Comparison of ENCODE assay signal across 8 cellular contexts in the genomic region with DNA sequence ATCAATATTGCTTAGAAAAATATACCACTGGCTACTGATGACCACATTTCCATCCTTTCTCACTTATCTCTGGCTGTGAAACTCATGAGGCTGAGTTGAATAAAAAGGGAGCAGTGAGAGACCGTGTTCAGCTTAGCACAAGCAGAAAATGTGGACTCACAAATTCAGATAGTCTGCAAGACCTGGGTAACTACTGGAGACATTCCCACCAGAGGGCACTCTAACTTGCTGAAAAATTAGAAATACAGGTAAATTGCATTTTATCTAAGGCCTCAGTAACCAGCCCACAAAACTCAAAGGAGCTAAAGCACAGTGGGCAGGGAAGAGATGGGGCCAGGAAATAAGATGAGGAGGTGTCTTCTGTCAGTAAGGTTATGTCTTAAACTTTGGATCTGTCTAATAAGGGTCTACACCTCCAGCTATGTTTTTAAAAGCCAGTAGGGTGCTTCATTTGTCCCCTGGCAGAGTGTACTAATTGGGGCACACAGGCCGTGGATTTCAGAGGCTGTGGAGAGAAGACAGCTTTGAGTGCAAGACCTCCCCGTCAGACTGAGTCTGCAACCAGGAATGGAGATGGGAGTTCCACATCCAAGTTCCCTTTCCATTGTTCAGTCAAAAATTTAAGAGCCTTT. TPM values are rescaled to one million over a fixed set of nuclear protein-coding genes. Genes with fewer than 3 reads are reported as not detected.
DNase-seq lines count a peak whose midpoint lies in the region; ATAC-seq and TF ChIP-seq lines count a peak whose summit lies in the region.

No MANE protein-coding gene starts in this region.

- H3K9me3 ChIP-seq in heart right ventricle = no peaks in the 10 kb centered on the region
- no peaks in the 10 kb centered on the region for H3K9me3 ChIP-seq in right cardiac atrium (ENCODE audit: control insufficient read depth, low read length)

- intact Hi-C loops in heart right ventricle (cut with DNase I) = loop anchor here in 3 of 10 donors (2.0 kb wide), 2 partner anchors 203 to 387 kb away; no protein-coding TSS in a partner anchor
- intact Hi-C loops in right cardiac atrium (cut with DNase I) = loop anchor here in 3 of 4 donors (2.0 to 5.0 kb wide), 3 partner anchors 203 to 386 kb away; no protein-coding TSS in a partner anchor

- no peaks in the 10 kb centered on the region for H3K36me3 ChIP-seq in heart right ventricle

- DNase-seq in heart right ventricle (peak in 1 of 2 donors; percentile 21), right cardiac atrium (no peak), NCI-H774 (lab: John Stamatoyannopoulos, UW) (peak; percentile 46), astrocyte of the spinal cord (ENCODE audit: low read depth, low spot score) (peak; percentile 78), kidney tubule cell (ENCODE audit: low spot score) (peak; percentile 56)

- ATAC-seq in heart right ventricle (no peak), right cardiac atrium (no peak), HG03354 (IDR thresholded peaks at IDR 0.05; ENCODE audit: poor library complexity, severe bottlenecking, unreplicated experiment) (peak; percentile 48), HG03565 (IDR thresholded peaks at IDR 0.05; ENCODE audit: unreplicated experiment) (no peak), GM18520 (IDR thresholded peaks at IDR 0.05; ENCODE audit: unreplicated experiment) (no peak)

- peaks cover 0 to 44% (median 14%) of the 10 kb centered on the region in 7 donors for H3K27me3 ChIP-seq in heart right ventricle
- no peaks in the 10 kb centered on the region for H3K27me3 ChIP-seq in right cardiac atrium (ENCODE audit: control insufficient read depth, insufficient read depth)

- H3K27ac ChIP-seq in heart right ventricle (no peak overlapping the region), right cardiac atrium (ENCODE audit: low read length) (no peak overlapping the region)

- 34 to 36% methylated on average over 3 of the region's 3 CpGs for WGBS in heart right ventricle, 2 donors
- 43% methylated on average over 3 of the region's 3 CpGs for WGBS in right cardiac atrium

- no peak overlapping the region for H3K4me3 ChIP-seq in heart right ventricle
- no peak overlapping the region for H3K4me3 ChIP-seq in right cardiac atrium (ENCODE audit: low read length)
- H3K4me3 ChIP-seq in astrocyte of the spinal cord (ENCODE audit: low read depth, low read length) = no peak overlapping the region

- in situ Hi-C loops in astrocyte of the spinal cord (cut with HindIII; ENCODE audit: low sequenced_read_pairs) = no loop called here

- peak in 7 of 9 donors; percentile 32 to 56 (median 50) for TF ChIP-seq CTCF in heart right ventricle (IDR thresholded peaks at IDR 0.05)
- TF ChIP-seq CTCF in astrocyte of the spinal cord (IDR thresholded peaks at IDR 0.05; ENCODE audit: low read depth, low read length) = peak; percentile 71

- peaks cover 0 to 4% (median 0%) of the 10 kb centered on the region in 9 donors for H3K4me1 ChIP-seq in heart right ventricle
- no peaks in the 10 kb centered on the region for H3K4me1 ChIP-seq in right cardiac atrium (ENCODE audit: control insufficient read depth, insufficient read depth, low read length)

RNA-seq across cellular contexts. Expression of a gene that starts 8.7 kb away (rescaled TPM):
- total RNA-seq in heart right ventricle = 100 to 1,000 TPM; 101 to 186 (median 136) TPM
- 100 to 1,000 TPM in 1 of 2 donors, 10 to 100 TPM in 1; 52.2 to 105 TPM for polyA plus RNA-seq in heart right ventricle
- 100 to 1,000 TPM; 120 to 137 (median 128) TPM for total RNA-seq in right cardiac atrium
- polyA plus RNA-seq in right cardiac atrium = 198 TPM

RNA-seq across cellular contexts. Expression of a gene that starts 29.2 kb away (rescaled TPM):
- total RNA-seq in heart right ventricle (10 to 100 TPM in 3 of 10 donors, 1 to 10 TPM in 7; 7.4 to 11.1 (median 9.1) TPM), right cardiac atrium (10 to 100 TPM in 2 of 4 donors, 1 to 10 TPM in 2; 8.6 to 10.9 (median 9.9) TPM)
- polyA plus RNA-seq in heart right ventricle (1 to 10 TPM; 4.4 to 6.4 TPM), right cardiac atrium (6.2 TPM)

RNA-seq across cellular contexts. Expression of a gene that starts 29.5 kb away (rescaled TPM):
- total RNA-seq in heart right ventricle (10 to 100 TPM; 11.3 to 19.6 (median 16.2) TPM), right cardiac atrium (10 to 100 TPM; 19.7 to 26.4 (median 24.0) TPM)
- polyA plus RNA-seq in heart right ventricle (1 to 10 TPM; 3.6 to 6.4 TPM), right cardiac atrium (10.2 TPM)

RNA-seq across cellular contexts. Expression of a gene that starts 53.8 kb away (rescaled TPM):
- not detected for total RNA-seq in heart right ventricle
- under 1 TPM in 1 of 2 donors, not detected in 1; under 0.01 TPM for polyA plus RNA-seq in heart right ventricle
- total RNA-seq in right cardiac atrium = not detected
- not detected for polyA plus RNA-seq in right cardiac atrium

RNA-seq across cellular contexts. Expression of a gene that starts 55.6 kb away (rescaled TPM):
- total RNA-seq in heart right ventricle (10 to 100 TPM in 1 of 10 donors, 1 to 10 TPM in 9; 3.0 to 15.2 (median 5.0) TPM), right cardiac atrium (1 to 10 TPM; 5.1 to 6.4 (median 5.6) TPM)
- polyA plus RNA-seq in heart right ventricle (1 to 10 TPM; 1.5 to 2.3 TPM), right cardiac atrium (2.8 TPM)

Comparison
In these comparisons a context has a peak if more than half of its experiments do, and no peak if none do; other contexts are left out.
1. DNase-seq: peak in NCI-H774 (single experiment), astrocyte of the spinal cord (single experiment) and kidney tubule cell (single experiment); none in right cardiac atrium (0 of 3).